1 cellular context compared by ENCODE assay signal in the genomic region with DNA sequence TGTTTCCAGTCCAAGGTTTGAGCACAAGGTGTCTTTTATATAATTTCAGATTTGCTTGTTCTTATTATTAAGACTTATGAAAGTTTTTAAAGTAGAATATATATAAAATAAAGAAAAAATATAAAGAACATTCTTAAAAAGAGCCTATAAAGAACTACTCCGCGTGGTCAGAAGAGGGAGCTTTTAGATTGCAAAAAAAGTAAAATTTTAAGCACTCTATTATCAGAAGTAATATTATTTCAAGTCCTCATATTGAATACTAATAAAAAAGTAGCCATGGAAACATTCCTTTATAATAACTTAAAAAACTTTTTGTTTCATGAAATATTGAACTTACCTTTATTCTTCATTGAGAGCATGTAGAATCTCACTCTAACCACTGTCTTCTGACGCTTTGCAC.
TF ChIP-seq lines count a peak whose summit lies in the region.

No MANE protein-coding gene starts in this region.

TF ChIP-seq in IMR-90, 13 proteins besides CTCF, POLR2A, EP300 and RAD21 (continued from another document):
- no peak for TF ChIP-seq RCOR1 (IDR thresholded peaks at IDR 0.05; ENCODE audit: insufficient replicate concordance, low read length)
- TF ChIP-seq NFE2L2 (IDR thresholded peaks at IDR 0.05; ENCODE audit: low read depth, low read length), result no peak
- TF ChIP-seq BHLHE40 (IDR thresholded peaks at IDR 0.05; ENCODE audit: low read depth, low read length), result no peak
- no peak for TF ChIP-seq FOS (IDR thresholded peaks at IDR 0.05; ENCODE audit: low read depth, low read length)
- TF ChIP-seq, protein P1, sequence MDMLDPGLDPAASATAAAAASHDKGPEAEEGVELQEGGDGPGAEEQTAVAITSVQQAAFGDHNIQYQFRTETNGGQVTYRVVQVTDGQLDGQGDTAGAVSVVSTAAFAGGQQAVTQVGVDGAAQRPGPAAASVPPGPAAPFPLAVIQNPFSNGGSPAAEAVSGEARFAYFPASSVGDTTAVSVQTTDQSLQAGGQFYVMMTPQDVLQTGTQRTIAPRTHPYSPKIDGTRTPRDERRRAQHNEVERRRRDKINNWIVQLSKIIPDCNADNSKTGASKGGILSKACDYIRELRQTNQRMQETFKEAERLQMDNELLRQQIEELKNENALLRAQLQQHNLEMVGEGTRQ (IDR thresholded peaks at IDR 0.05; ENCODE audit: low read depth, low read length), result no peak
- no peak for TF ChIP-seq MAZ (IDR thresholded peaks at IDR 0.05; ENCODE audit: borderline replicate concordance, low read depth, low read length)
